Comparison of ENCODE assay signal across 28 cellular contexts in genomic region chr12:87931764-87932163, GRCh38.
DNase-seq lines count a peak whose midpoint lies in the region; ATAC-seq, FAIRE-seq and TF ChIP-seq lines count a peak whose summit lies in the region.
"Had no signal": no experiment of that assay in that cellular context is flagged by ENCODE, and none has a peak within 500 bp of the region (broad histone marks: within the 10 kb centered on the region; RNA-seq: fewer than 3 reads in every experiment).

No MANE protein-coding gene starts in this region.

- H3K27ac Mint-ChIP-seq in MCF 10A (ENCODE audit: low read depth, unreplicated experiment) (no peak overlapping the region), astrocyte (ENCODE audit: unreplicated experiment) (no peak overlapping the region)
- no peak overlapping the region for H3K27ac Mint-ChIP-seq in activated CD8-positive, alpha-beta T cell treated with anti-CD3 and anti-CD28 coated beads, Interleukin-2, amount 10 ng/mL, durations not matched to agents 7 days and 5 days
- H3K27ac Mint-ChIP-seq: activated naive CD8-positive, alpha-beta T cell treated with anti-CD3 and anti-CD28 coated beads, Interleukin-2, amount 50 U/mL, for 24 hours; nephron; stimulated activated naive B cell treated with anti-CD40 and anti-IgM and Interleukin-4, amounts not matched to agents 10 μg/mL and 1 μg/mL and 100 μg/mL, for 72 hours; T-cell had no signal

- CTCF ChIA-PET in MCF 10A (lab: Yijun Ruan, JAX), result no interaction called here
- CTCF ChIA-PET in activated CD8-positive, alpha-beta T cell treated with anti-CD3 and anti-CD28 coated beads, Interleukin-2, amount 10 ng/mL, durations not matched to agents 7 days and 5 days (lab: Charles Lee), result no interaction called here

- H3K9me3 ChIP-seq in breast epithelium, result no peaks in the 10 kb centered on the region
- no peaks in the 10 kb centered on the region for H3K9me3 ChIP-seq in astrocyte (ENCODE audit: insufficient read depth, low read depth, low read length)
- H3K9me3 ChIP-seq: Caco-2, MG63, testis had no signal

- H3K4me3 Mint-ChIP-seq in MCF 10A (ENCODE audit: unreplicated experiment) (no peak overlapping the region), astrocyte (ENCODE audit: unreplicated experiment) (no peak overlapping the region)
- no peak overlapping the region for H3K4me3 Mint-ChIP-seq in activated CD8-positive, alpha-beta T cell treated with anti-CD3 and anti-CD28 coated beads, Interleukin-2, amount 10 ng/mL, durations not matched to agents 7 days and 5 days
- H3K4me3 Mint-ChIP-seq: activated naive CD8-positive, alpha-beta T cell treated with anti-CD3 and anti-CD28 coated beads, Interleukin-2, amount 50 U/mL, for 24 hours; nephron; stimulated activated naive B cell treated with anti-CD40 and anti-IgM and Interleukin-4, amounts not matched to agents 10 μg/mL and 1 μg/mL and 100 μg/mL, for 72 hours; T-cell had no signal

- no peaks in the 10 kb centered on the region for H3K79me2 ChIP-seq in astrocyte (ENCODE audit: insufficient read depth, low read length)
- H3K79me2 ChIP-seq: parathyroid adenoma had no signal

- H3K36me3 ChIP-seq in breast epithelium, result no peaks in the 10 kb centered on the region
- H3K36me3 ChIP-seq in astrocyte (ENCODE audit: insufficient read depth, low read length), result no peaks in the 10 kb centered on the region
- H3K36me3 ChIP-seq: BLaER1, MG63 had no signal

- H3K4me2 ChIP-seq in astrocyte (ENCODE audit: low read length), result no peak overlapping the region
- H3K4me2 ChIP-seq: BLaER1 had no signal

- H3K4me1 Mint-ChIP-seq in MCF 10A (ENCODE audit: insufficient read depth, unreplicated experiment), result peaks cover 15% of the 10 kb centered on the region
- H3K4me1 Mint-ChIP-seq in astrocyte (ENCODE audit: low read depth, unreplicated experiment), result peaks cover 2% of the 10 kb centered on the region
- no peaks in the 10 kb centered on the region for H3K4me1 Mint-ChIP-seq in activated CD8-positive, alpha-beta T cell treated with anti-CD3 and anti-CD28 coated beads, Interleukin-2, amount 10 ng/mL, durations not matched to agents 7 days and 5 days (ENCODE audit: low read depth)
- H3K4me1 Mint-ChIP-seq: activated naive CD8-positive, alpha-beta T cell treated with anti-CD3 and anti-CD28 coated beads, Interleukin-2, amount 50 U/mL, for 24 hours; stimulated activated naive B cell treated with anti-CD40 and anti-IgM and Interleukin-4, amounts not matched to agents 10 μg/mL and 1 μg/mL and 100 μg/mL, for 72 hours; T-cell had no signal

- H3K27me3 ChIP-seq in breast epithelium (no peaks in the 10 kb centered on the region), astrocyte (ENCODE audit: insufficient read depth, low read length) (no peaks in the 10 kb centered on the region)
- H3K27me3 ChIP-seq: BLaER1, MG63, testis had no signal

- H4K20me1 ChIP-seq in astrocyte (ENCODE audit: insufficient read depth, low read length), result no peaks in the 10 kb centered on the region
- H4K20me1 ChIP-seq: BLaER1 had no signal

- no peaks in the 10 kb centered on the region for H3K4me1 ChIP-seq in breast epithelium
- no peaks in the 10 kb centered on the region for H3K4me1 ChIP-seq in astrocyte (ENCODE audit: insufficient read depth, low read length)
- H3K4me1 ChIP-seq: BLaER1, Caco-2, parathyroid adenoma, testis had no signal

- peaks cover 6% of the 10 kb centered on the region for H3K36me3 Mint-ChIP-seq in MCF 10A (ENCODE audit: insufficient read depth, unreplicated experiment)
- H3K36me3 Mint-ChIP-seq in astrocyte (ENCODE audit: low read depth, unreplicated experiment), result no peaks in the 10 kb centered on the region
- H3K36me3 Mint-ChIP-seq in activated CD8-positive, alpha-beta T cell treated with anti-CD3 and anti-CD28 coated beads, Interleukin-2, amount 10 ng/mL, durations not matched to agents 7 days and 5 days (ENCODE audit: low read depth), result no peaks in the 10 kb centered on the region
- H3K36me3 Mint-ChIP-seq: stimulated activated naive B cell treated with anti-CD40 and anti-IgM and Interleukin-4, amounts not matched to agents 10 μg/mL and 1 μg/mL and 100 μg/mL, for 72 hours; T-cell had no signal

- FAIRE-seq in astrocyte (lab: Jason Lieb, UNC), result no peak
- FAIRE-seq: H54, kidney, TTC549, urothelium cell line had no signal

- TF ChIP-seq CTCF in MCF 10A (IDR thresholded peaks at IDR 0.05; ENCODE audit: unreplicated experiment), result no peak
- no peak for TF ChIP-seq CTCF in breast epithelium (IDR thresholded peaks at IDR 0.05)
- no peak for TF ChIP-seq CTCF in astrocyte (IDR thresholded peaks at IDR 0.05; ENCODE audit: insufficient read depth, low read depth, low read length)
- TF ChIP-seq CTCF in fibroblast of mammary gland (conservative IDR thresholded peaks at IDR 0.05; ENCODE audit: control insufficient read depth, insufficient read depth, low read depth, low read length), result no peak

- H3K27me3 Mint-ChIP-seq in MCF 10A (ENCODE audit: insufficient read depth, unreplicated experiment) (no peaks in the 10 kb centered on the region), astrocyte (ENCODE audit: low read depth, unreplicated experiment) (no peaks in the 10 kb centered on the region)
- H3K27me3 Mint-ChIP-seq in activated CD8-positive, alpha-beta T cell treated with anti-CD3 and anti-CD28 coated beads, Interleukin-2, amount 10 ng/mL, durations not matched to agents 7 days and 5 days (ENCODE audit: low read depth), result no peaks in the 10 kb centered on the region
- H3K27me3 Mint-ChIP-seq: activated naive CD8-positive, alpha-beta T cell treated with anti-CD3 and anti-CD28 coated beads, Interleukin-2, amount 50 U/mL, for 24 hours; stimulated activated naive B cell treated with anti-CD40 and anti-IgM and Interleukin-4, amounts not matched to agents 10 μg/mL and 1 μg/mL and 100 μg/mL, for 72 hours had no signal

- no peak for TF ChIP-seq POLR2A in breast epithelium (IDR thresholded peaks at IDR 0.05)

- H3K4me3 ChIP-seq in breast epithelium (no peak overlapping the region), astrocyte (ENCODE audit: insufficient read depth, low read depth, low read length) (no peak overlapping the region), fibroblast of mammary gland (ENCODE audit: control insufficient read depth, low read depth, low read length) (no peak overlapping the region)
- H3K4me3 ChIP-seq: BLaER1, MG63, testis had no signal

- peak; percentile 16 for DNase-seq in MCF 10A (ENCODE audit: unreplicated experiment)
- no peak for DNase-seq in breast epithelium (ENCODE audit: low spot score in 2 of 2)
- DNase-seq in astrocyte (ENCODE audit: low read depth), result peak; percentile 41
- peak; percentile 4 for DNase-seq in fibroblast of mammary gland (ENCODE audit: low read depth)
- peak; percentile 31 for DNase-seq in stromal cell of bone marrow (ENCODE audit: low read depth)
- no peak for DNase-seq in cerebellum (ENCODE audit: low spot score)
- DNase-seq in activated CD8-positive, alpha-beta T cell treated with anti-CD3 and anti-CD28 coated beads, Interleukin-2, amount 10 ng/mL, durations not matched to agents 7 days and 5 days, result no peak
- DNase-seq: activated CD4-positive, alpha-beta T cell treated with anti-CD3 and anti-CD28 coated beads for 1 hour; activated gamma-delta T cell treated with Interleukin-2 at 50 U/mL for 16 hours; activated naive CD8-positive, alpha-beta T cell treated with anti-CD3 and anti-CD28 coated beads, Interleukin-2, amount 50 U/mL, for 24 hours; Caco-2; kidney; MG63; NCI-H510A; right cardiac atrium; stimulated activated CD4-positive, alpha-beta T cell treated with anti-CD3 and anti-CD28 coated beads, Interleukin-12 subunit alpha, Interleukin-12 subunit beta, amount 100 ng/mL, for 4 hours; stimulated activated CD4-positive, alpha-beta T cell treated with anti-CD3 and anti-CD28 coated beads, Interleukin-4, amount 100 ng/mL, for 24 hours; stimulated activated naive B cell treated with anti-CD40 and anti-IgM and Interleukin-4, amounts not matched to agents 10 μg/mL and 1 μg/mL and 100 μg/mL, for 72 hours; T-cell; testis had no signal

- no peak overlapping the region for H2AFZ ChIP-seq in astrocyte (ENCODE audit: low read depth, low read length)
- H2AFZ ChIP-seq: parathyroid adenoma had no signal

- no peak overlapping the region for H3K27ac ChIP-seq in breast epithelium
- H3K27ac ChIP-seq in astrocyte (ENCODE audit: low read depth, low read length), result no peak overlapping the region
- H3K27ac ChIP-seq: BLaER1, parathyroid adenoma, testis had no signal

- H3K9ac ChIP-seq in astrocyte (ENCODE audit: low read length), result no peak overlapping the region
- H3K9ac ChIP-seq: BLaER1, parathyroid adenoma had no signal

- POLR2A ChIA-PET in MCF 10A (lab: Yijun Ruan, JAX), result no interaction called here
- POLR2A ChIA-PET in activated CD8-positive, alpha-beta T cell treated with anti-CD3 and anti-CD28 coated beads, Interleukin-2, amount 10 ng/mL, durations not matched to agents 7 days and 5 days (lab: Charles Lee), result no interaction called here

- intact Hi-C loops in MCF 10A (cut with micrococcal nuclease) (no loop called here), breast epithelium (cut with DNase I; ENCODE audit: low total_unique reads) (no loop called here)

- ATAC-seq in HG03469 (IDR thresholded peaks at IDR 0.05; ENCODE audit: unreplicated experiment), result no peak
- ATAC-seq in activated CD8-positive, alpha-beta T cell treated with anti-CD3 and anti-CD28 coated beads, Interleukin-2, amount 10 ng/mL, durations not matched to agents 7 days and 5 days, result no peak
- ATAC-seq: activated naive CD8-positive, alpha-beta T cell treated with anti-CD3 and anti-CD28 coated beads, Interleukin-2, amount 50 U/mL, for 24 hours; Panc1; right cardiac atrium; stimulated activated naive B cell treated with anti-CD40 and anti-IgM and Interleukin-4, amounts not matched to agents 10 μg/mL and 1 μg/mL and 100 μg/mL, for 72 hours; T-cell had no signal

- BruUV-seq in MCF 10A (replicated peaks; lab: Mats Ljungman, UMichigan), result no TSS peak

- peaks cover 7% of the 10 kb centered on the region for H3K9me3 Mint-ChIP-seq in MCF 10A (ENCODE audit: unreplicated experiment)
- H3K9me3 Mint-ChIP-seq in astrocyte (ENCODE audit: unreplicated experiment), result peaks cover 4% of the 10 kb centered on the region
- H3K9me3 Mint-ChIP-seq in activated CD8-positive, alpha-beta T cell treated with anti-CD3 and anti-CD28 coated beads, Interleukin-2, amount 10 ng/mL, durations not matched to agents 7 days and 5 days (ENCODE audit: insufficient read depth), result no peaks in the 10 kb centered on the region

Comparison
In these comparisons a context has a peak if more than half of its experiments do, and no peak if none do; other contexts are left out.
1. DNase-seq: peak in MCF 10A (single experiment), astrocyte (single experiment), fibroblast of mammary gland (single experiment) and stromal cell of bone marrow (single experiment); none in breast epithelium (0 of 2), cerebellum (single experiment) and activated CD8-positive, alpha-beta T cell treated with anti-CD3 and anti-CD28 coated beads, Interleukin-2, amount 10 ng/mL, durations not matched to agents 7 days and 5 days (single experiment).